Comparison of ENCODE assay signal across 21 cellular contexts in genomic region chr2:106953779-106954178, GRCh38.
DNase-seq lines count a peak whose midpoint lies in the region; ATAC-seq, FAIRE-seq and TF ChIP-seq lines count a peak whose summit lies in the region.
"Had no signal": no experiment of that assay in that cellular context is flagged by ENCODE, and none has a peak within 500 bp of the region (broad histone marks: within the 10 kb centered on the region; RNA-seq: fewer than 3 reads in every experiment).

No MANE protein-coding gene starts in this region.

- H3K23me2 ChIP-seq in H1 (ENCODE audit: low read depth, low read length): no peaks in the 10 kb centered on the region

- no peak overlapping the region for H2AK5ac ChIP-seq in H1 (ENCODE audit: low read depth, low read length)

- DNase-seq in GM23338 (ENCODE audit: low spot score) (no peak), RPMI7951 (ENCODE audit: low read depth) (peak; percentile 88), H1 (ENCODE audit: low read depth in 1 of 2, low spot score in 2 of 2) (no peak), omental fat pad (ENCODE audit: low spot score) (no peak), lower lobe of right lung (no peak), NCI-H524 treated with DMSO at 0.1 percent for 48 hours (lab: John Stamatoyannopoulos, UW) (no peak), SKM-1 treated with dmso at 0.1 percent for 144 hours (lab: John Stamatoyannopoulos, UW; ENCODE audit: unreplicated experiment) (no peak)
- DNase-seq: CD4-positive, alpha-beta memory T cell; DMS53; HCEC 1CT; IMR-90; NCI-H1417 treated with DMSO at 0.1 percent for 48 hours; NCI-H187 treated with DMSO at 0.1 percent for 48 hours; NCI-H2227 treated with DMSO at 0.1 percent for 48 hours; NCI-H510A treated with DMSO at 0.1 percent for 48 hours; NCI-H82; PC-9 had no signal

- H3K9me3 ChIP-seq in H1 (ENCODE audit: insufficient read depth in 2 of 2, low read depth in 1 of 2, low read length in 1 of 2) (no peaks in the 10 kb centered on the region), lower lobe of right lung (no peaks in the 10 kb centered on the region)
- H3K9me3 ChIP-seq: A549, SJSA1 had no signal

- no peak overlapping the region for H2BK120ac ChIP-seq in H1 (replicated peaks; ENCODE audit: low read depth, low read length)

- no peaks in the 10 kb centered on the region for H3K79me1 ChIP-seq in H1 (ENCODE audit: low read depth, low read length)

- H3K27me3 Mint-ChIP-seq in GM23338 (ENCODE audit: insufficient read depth, low read depth, poor library complexity): no peaks in the 10 kb centered on the region

- H3K27ac ChIP-seq in GM23338 (ENCODE audit: low read depth) (no peak overlapping the region), H1 (ENCODE audit: low read depth, low read length) (no peak overlapping the region), lower lobe of right lung (no peak overlapping the region)
- H3K27ac ChIP-seq: HL-60, PC-9, SJSA1 had no signal

- no peak overlapping the region for H3K9ac ChIP-seq in H1 (replicated peaks in 1 of 4; ENCODE audit: extremely low read depth in 1 of 4, low read depth in 3 of 4, low read length in 3 of 4)

- POLR2A ChIA-PET in H1 (lab: Charles Lee; ENCODE audit: partially characterized antibody): no interaction called here

- intact Hi-C loops in lower lobe of right lung (cut with DNase I): no loop called here

- H3K36me3 ChIP-seq in GM23338 (ENCODE audit: insufficient read depth) (no peaks in the 10 kb centered on the region), H1 (ENCODE audit: control insufficient read depth in 2 of 4, insufficient read depth in 4 of 4, low read length in 3 of 4) (no peaks in the 10 kb centered on the region), lower lobe of right lung (no peaks in the 10 kb centered on the region)
- H3K36me3 ChIP-seq: SJSA1 had no signal

- WGBS in H1 (ENCODE audit: extremely low coverage in 1 of 2, insufficient coverage in 1 of 2, insufficient read length in 1 of 2, insufficient replicate concordance in 2 of 2, low coverage in 1 of 2, low lambda C conversion rate in 2 of 2, missing lambda C conversion rate in 1 of 2), 2 experiments: 81% methylated on average over 5 of the region's 5 CpGs; no CpG with 5 or more reads in 1 of the 2 experiments

- H3K27me3 ChIP-seq in GM23338 (ENCODE audit: insufficient read depth) (no peaks in the 10 kb centered on the region), H1 (replicated peaks in 1 of 4; ENCODE audit: control insufficient read depth in 3 of 4, extremely low read depth in 1 of 4, insufficient read depth in 3 of 4, low read length in 3 of 4) (no peaks in the 10 kb centered on the region), lower lobe of right lung (ENCODE audit: low read depth) (no peaks in the 10 kb centered on the region)
- H3K27me3 ChIP-seq: SJSA1 had no signal

- H3K4ac ChIP-seq in H1 (replicated peaks; ENCODE audit: insufficient read length, low read depth, low read length): no peak overlapping the region

- peak; percentile 50 for FAIRE-seq in H1 (lab: Jason Lieb, UNC)
- FAIRE-seq: A549 had no signal

- no peaks in the 10 kb centered on the region for H3K9me3 Mint-ChIP-seq in GM23338

- H3F3A ChIP-seq in GM23338 (replicated peaks; ENCODE audit: low read depth): no peaks in the 10 kb centered on the region

- ATAC-seq in GM23338 (peak; percentile 42; the same call in 2 of the 3 replicates), omental fat pad (ENCODE audit: low FRiP score) (peak; percentile 48), lower lobe of right lung (no peak), GM19452 (IDR thresholded peaks at IDR 0.05; ENCODE audit: unreplicated experiment) (no peak)
- ATAC-seq: A549 had no signal

- H3K4me3 ChIP-seq in GM23338 (no peak overlapping the region), H1 (ENCODE audit: extremely low read depth in 1 of 4, insufficient read depth in 2 of 4, low read depth in 3 of 4, low read length in 4 of 4) (no peak overlapping the region), lower lobe of right lung (no peak overlapping the region)
- H3K4me3 ChIP-seq: A549, PC-9, SJSA1 had no signal

- no peaks in the 10 kb centered on the region for H3K4me1 ChIP-seq in GM23338 (ENCODE audit: insufficient read depth)
- H3K4me1 ChIP-seq in H1 (replicated peaks in 1 of 4; ENCODE audit: control insufficient read depth in 3 of 4, insufficient read depth in 4 of 4, low read length in 3 of 4): no peaks in the 10 kb centered on the region
- no peaks in the 10 kb centered on the region for H3K4me1 ChIP-seq in lower lobe of right lung
- H3K4me1 ChIP-seq: A549 had no signal

- H4K8ac ChIP-seq in H1 (ENCODE audit: extremely low read depth, insufficient read depth, low read length): no peak overlapping the region

- H4K5ac ChIP-seq in H1 (ENCODE audit: insufficient read length, low read depth, low read length): no peak overlapping the region

- H3K14ac ChIP-seq in H1 (ENCODE audit: insufficient read length): no peak overlapping the region

- H4K20me1 ChIP-seq in GM23338 (replicated peaks; ENCODE audit: insufficient read depth) (no peaks in the 10 kb centered on the region), H1 (replicated peaks in 1 of 2; ENCODE audit: control insufficient read depth in 1 of 2, insufficient read depth in 2 of 2, low read length in 2 of 2) (no peaks in the 10 kb centered on the region)

- TF ChIP-seq RAD21 in H1 (IDR thresholded peaks at IDR 0.05 in 1 of 2, conservative IDR thresholded peaks at IDR 0.05 in 1 of 2; ENCODE audit: low read depth in 2 of 2, low read length in 2 of 2): no peak

- H3K4me1 Mint-ChIP-seq in GM23338: peaks cover 4% of the 10 kb centered on the region; the same call in 2 of the 3 replicates
- H3K4me1 Mint-ChIP-seq: CD4-positive, alpha-beta memory T cell had no signal

- no peak for TF ChIP-seq POLR2A in H1 (IDR thresholded peaks at IDR 0.05; ENCODE audit: control extremely low read depth in 1 of 2, low read depth in 2 of 2, low read length in 2 of 2)

- no peak overlapping the region for H3K56ac ChIP-seq in H1 (replicated peaks; ENCODE audit: insufficient read length, low read depth, low read length)

- no peak overlapping the region for H2BK12ac ChIP-seq in H1 (ENCODE audit: low read depth, low read length)

- no peak overlapping the region for H3K18ac ChIP-seq in H1 (ENCODE audit: extremely low read depth, low read length)

- H2BK20ac ChIP-seq in H1 (ENCODE audit: low read length): no peak overlapping the region

- H3K23ac ChIP-seq in H1 (ENCODE audit: insufficient read length): no peak overlapping the region

- H3K36me3 Mint-ChIP-seq in GM23338 (ENCODE audit: low read depth): no peaks in the 10 kb centered on the region
- H3K36me3 Mint-ChIP-seq: CD4-positive, alpha-beta memory T cell had no signal

- H3K27ac Mint-ChIP-seq in GM23338: peak overlapping the region; percentile 57
- H3K27ac Mint-ChIP-seq: CD4-positive, alpha-beta memory T cell had no signal

- no peak overlapping the region for H3K4me3 Mint-ChIP-seq in GM23338

- no peak overlapping the region for H2BK5ac ChIP-seq in H1 (ENCODE audit: low read depth, low read length)

- no peak for TF ChIP-seq EP300 in H1 (IDR thresholded peaks at IDR 0.05; ENCODE audit: borderline replicate concordance in 1 of 2, low read depth in 2 of 2, low read length in 2 of 2)

- H3K4me2 ChIP-seq in GM23338: no peak overlapping the region
- no peak overlapping the region for H3K4me2 ChIP-seq in H1 (ENCODE audit: insufficient read depth in 1 of 2, low read depth in 2 of 2, low read length in 2 of 2)
- H3K4me2 ChIP-seq: A549, PC-9 had no signal

- H3K79me2 ChIP-seq in GM23338 (replicated peaks; ENCODE audit: insufficient read depth) (no peaks in the 10 kb centered on the region), H1 (ENCODE audit: control insufficient read depth in 1 of 2, insufficient read depth in 2 of 2, low read length in 2 of 2) (no peaks in the 10 kb centered on the region)

- CTCF ChIA-PET in H1 (lab: Charles Lee; ENCODE audit: partially characterized antibody): interaction anchor here (1.4 kb wide), 1 partner anchor 11 kb away, joined by 3 read pairs; no protein-coding TSS in a partner anchor

- no peak overlapping the region for H4K91ac ChIP-seq in H1 (replicated peaks; ENCODE audit: insufficient read length, low read length)

- H2AFZ ChIP-seq in GM23338 (peak overlapping the region; percentile 77), H1 (ENCODE audit: low read length) (peak overlapping the region; percentile 78; the same call in 1 of the 2 replicates)
- H2AFZ ChIP-seq: PC-9 had no signal

- 0 out of 2 replicates have a peak, but pooled peaks cover 6% of the 10 kb centered on the region for H3K9me2 ChIP-seq in GM23338 (ENCODE audit: insufficient read depth)

- H2BK15ac ChIP-seq in H1 (ENCODE audit: low read length): no peak overlapping the region

- TF ChIP-seq CTCF in GM23338 (conservative IDR thresholded peaks at IDR 0.05; ENCODE audit: low read depth in 2 of 2) (no peak), H1 (IDR thresholded peaks at IDR 0.05; ENCODE audit: control extremely low read depth in 1 of 3, insufficient read depth in 1 of 3, low read depth in 1 of 3, low read length in 3 of 3) (no peak), omental fat pad (IDR thresholded peaks at IDR 0.05) (no peak), lower lobe of right lung (IDR thresholded peaks at IDR 0.05) (no peak)

TF ChIP-seq in GM23338, 12 proteins besides CTCF, POLR2A, EP300 and RAD21 (continues in another document):
- TF ChIP-seq EZH2phosphoT487 (IDR thresholded peaks at IDR 0.05; ENCODE audit: unreplicated experiment) (no peak), STAT1 (IDR thresholded peaks at IDR 0.05; ENCODE audit: unreplicated experiment) (no peak), NANOG (IDR thresholded peaks at IDR 0.05; ENCODE audit: borderline replicate concordance) (no peak)

TF ChIP-seq in H1, 55 proteins besides CTCF, POLR2A, EP300 and RAD21:
- TF ChIP-seq BACH1 (IDR thresholded peaks at IDR 0.05; ENCODE audit: low read length): peak; percentile 70; the same call in 1 of the 2 replicates
- TF ChIP-seq MAFK (IDR thresholded peaks at IDR 0.05; ENCODE audit: low read depth, low read length): peak; percentile 34; the same call in 1 of the 2 replicates
- TF ChIP-seq ZNF274 (IDR thresholded peaks at IDR 0.05; ENCODE audit: borderline replicate concordance, extremely low read depth, low read length): no peak

Comparison
In these comparisons a context has a peak if more than half of its experiments do, and no peak if none do; other contexts are left out.
1. ATAC-seq: peak in GM23338 (single experiment) and omental fat pad (single experiment); none in lower lobe of right lung (0 of 2) and GM19452 (single experiment).